ENCODE assay signal across 8 cellular contexts in the genomic region with DNA sequence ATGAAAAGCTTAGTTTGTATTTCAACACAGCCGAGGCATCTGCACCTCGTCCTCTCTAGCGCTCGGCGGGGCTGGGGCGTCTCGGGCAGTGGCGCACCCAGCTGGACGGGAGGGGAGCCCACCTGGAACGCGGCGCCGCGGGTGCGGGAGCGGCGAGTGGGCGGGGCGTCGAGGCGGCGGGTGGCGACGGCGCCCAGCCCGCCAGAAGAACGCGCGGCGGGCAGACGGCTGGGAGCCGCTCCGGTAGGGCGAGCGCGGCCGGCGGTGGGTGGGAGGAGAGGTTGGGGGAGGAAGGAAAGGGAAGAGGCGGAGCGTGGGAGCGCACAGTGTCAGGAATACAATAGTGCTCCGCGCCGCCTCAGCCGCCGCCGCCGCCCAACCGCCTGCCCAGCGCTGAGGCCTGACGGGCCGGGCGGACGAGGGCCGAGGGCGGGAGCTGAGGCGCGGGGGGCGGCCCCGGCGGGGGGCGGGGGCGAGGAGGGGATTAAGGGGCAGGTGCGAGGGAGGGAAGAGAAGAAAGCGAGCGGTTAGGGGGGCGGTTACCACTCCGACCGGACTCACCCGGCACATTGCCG. TPM values are rescaled to one million over a fixed set of nuclear protein-coding genes. Genes with fewer than 3 reads are reported as not detected.
A peak's percentile ranks its signal among the peaks of the same experiment; 100 is the strongest.
DNase-seq lines count a peak whose midpoint lies in the region; ATAC-seq and TF ChIP-seq lines count a peak whose summit lies in the region.

A gene (plus strand): TSS at position 324 of the 575 bp plus-strand sequence. CDS start 72,474 bp downstream, outside the sequence.

- no peaks in the 10 kb centered on the region for H4K20me1 ChIP-seq in mammary epithelial cell (ENCODE audit: insufficient read depth, low read length)

- no peaks in the 10 kb centered on the region for H3K27me3 ChIP-seq in mammary epithelial cell (ENCODE audit: insufficient read depth, low read length)

- no peak within 1 kb of the TSS for H3K27ac Mint-ChIP-seq in CD14-positive monocyte

- H3K36me3 ChIP-seq in mammary epithelial cell (ENCODE audit: insufficient read depth, low read length) = no peaks in the 10 kb centered on the region

- BruUV-seq in mammary epithelial cell (replicated peaks; lab: Mats Ljungman, UMichigan) = no TSS peak

- CTCF ChIA-PET in mammary epithelial cell (lab: Charles Lee; ENCODE audit: low non-redundant PET) = interaction anchor here (0.6 kb wide), 1 partner anchor 61 kb away, joined by 7 read pairs; no protein-coding TSS in a partner anchor

- TF ChIP-seq CTCF in CD14-positive monocyte (IDR thresholded peaks at IDR 0.05) (no peak), GM20000 (IDR thresholded peaks at IDR 0.05; ENCODE audit: extremely low read depth, missing control alignments) (no peak), mammary epithelial cell (conservative IDR thresholded peaks at IDR 0.05 in 1 of 2, IDR thresholded peaks at IDR 0.05 in 1 of 2; ENCODE audit: extremely low read depth in 1 of 2, insufficient read depth in 1 of 2, low read depth in 1 of 2, low read length in 2 of 2) (no peak)

- DNase-seq in CD14-positive monocyte (ENCODE audit: low spot score) (no peak), GM20000 (ENCODE audit: low spot score) (peak; percentile 56), NCI-H128 (lab: John Stamatoyannopoulos, UW; ENCODE audit: unreplicated experiment) (peak; percentile 40), SW 1271 (lab: John Stamatoyannopoulos, UW) (peak; percentile 6 to 52), mammary epithelial cell (peak; percentile 67), sciatic nerve (ENCODE audit: low spot score) (peak; percentile 81)

- H3K9me3 ChIP-seq in mammary epithelial cell (replicated peaks; ENCODE audit: insufficient read depth, low read length) (no peaks in the 10 kb centered on the region), iPS-18c (ENCODE audit: control insufficient read depth, insufficient read depth, low read length) (peaks cover 7% of the 10 kb centered on the region)

- dilution Hi-C loops in mammary epithelial cell (cut with HindIII; ENCODE audit: low sequenced_read_pairs) = no loop called here

- ATAC-seq in sciatic nerve (peak; percentile 95), GM21576 (IDR thresholded peaks at IDR 0.05; ENCODE audit: unreplicated experiment) (no peak)

- in situ Hi-C loops in mammary epithelial cell (cut with MboI; ENCODE audit: low sequenced_read_pairs in 2 of 2) = loop anchor here in 1 of 2 donors (10.0 kb wide), 1 partner anchor 63 kb away; no protein-coding TSS in a partner anchor

- H3K4me1 ChIP-seq in mammary epithelial cell (ENCODE audit: insufficient read depth, low read length) = no peaks in the 10 kb centered on the region

- WGBS in mammary epithelial cell (ENCODE audit: low coverage, missing lambda C conversion rate) = 67% methylated on average over 7 of the region's 71 CpGs

- H3K4me2 ChIP-seq in mammary epithelial cell (ENCODE audit: insufficient read depth, low read depth, low read length) = peak within 1 kb of the TSS; percentile 68

- no peaks in the 10 kb centered on the region for H3K36me3 Mint-ChIP-seq in CD14-positive monocyte

- peak within 1 kb of the TSS; percentile 87 to 94 for H3K4me3 Mint-ChIP-seq in CD14-positive monocyte

- intact Hi-C loops in CD14-positive monocyte (cut with micrococcal nuclease) (no loop called here), mammary epithelial cell (cut with micrococcal nuclease) (loop anchor here (1.0 to 5.0 kb wide), 3 partner anchors 50 to 118 kb away; no protein-coding TSS in a partner anchor), sciatic nerve (cut with DNase I) (no loop called here)

- H3K9me3 Mint-ChIP-seq in CD14-positive monocyte = peaks cover 0 to 12% (median 2%) of the 10 kb centered on the region in 7 donors

- peak within 1 kb of the TSS; percentile 53 for H3K9ac ChIP-seq in mammary epithelial cell (ENCODE audit: insufficient read depth, low read length)

- peak within 1 kb of the TSS; percentile 68 for H2AFZ ChIP-seq in mammary epithelial cell (ENCODE audit: low read depth, low read length)

- H3K27ac ChIP-seq in mammary epithelial cell (ENCODE audit: insufficient read depth, low read depth, low read length) = peak within 1 kb of the TSS; percentile 5

- H3K4me3 ChIP-seq in mammary epithelial cell (replicated peaks in 1 of 3; ENCODE audit: insufficient read depth in 1 of 3, low read depth in 2 of 3, low read length in 3 of 3) = peak within 1 kb of the TSS; percentile 47 to 68 (median 56)
- peak within 1 kb of the TSS; percentile 79 for H3K4me3 ChIP-seq in iPS-18c (ENCODE audit: insufficient read depth, low read depth, low read length)

- peaks cover 11% of the 10 kb centered on the region for H3K4me1 Mint-ChIP-seq in CD14-positive monocyte

- H3K79me2 ChIP-seq in mammary epithelial cell (ENCODE audit: insufficient read depth, low read length) = peaks cover 34% of the 10 kb centered on the region

- H3K27me3 Mint-ChIP-seq in CD14-positive monocyte (ENCODE audit: low read depth in 3 of 3) = peaks cover 8 to 20% (median 15%) of the 10 kb centered on the region in 3 donors

RNA-seq across cellular contexts. Expression of the gene that starts here (rescaled TPM):
- polyA plus RNA-seq in CD14-positive monocyte (under 1 TPM; 0.03 to 0.19 TPM), mammary epithelial cell (3.4 TPM)
- total RNA-seq in mammary epithelial cell (10 to 100 TPM in 1 of 2 donors, 1 to 10 TPM in 1; 7.5 to 12.5 TPM), sciatic nerve (7.4 TPM)
- polyA minus RNA-seq in mammary epithelial cell = 1.2 TPM
